7 cellular contexts compared by ENCODE assay signal in genomic region chr21:6436971-6437833, GRCh38.
A peak's percentile ranks its signal among the peaks of the same experiment; 100 is the strongest.
DNase-seq lines count a peak whose midpoint lies in the region; ATAC-seq and TF ChIP-seq lines count a peak whose summit lies in the region.
"Not testable (repeated sequence)": the region's sequence is repeated elsewhere in the genome, so short reads cannot be mapped to it uniquely, and the experiment has no call there.

No MANE protein-coding gene starts in this region.

- H3K9me3 Mint-ChIP-seq in activated CD4-positive, alpha-beta T cell treated with anti-CD3 and anti-CD28 coated beads for 36 hours (ENCODE audit: low read depth); activated naive CD8-positive, alpha-beta T cell (ENCODE audit: low read depth); naive thymus-derived CD8-positive, alpha-beta T cell: not testable (repeated sequence)

- H3K27me3 ChIP-seq in OCI-LY1 (ENCODE audit: insufficient read depth, low read length); foreskin keratinocyte; left lung: not testable (repeated sequence)

- peak; percentile 64 for ATAC-seq in activated CD4-positive, alpha-beta T cell treated with anti-CD3 and anti-CD28 coated beads for 36 hours
- ATAC-seq in foreskin keratinocyte (peak; percentile 8), left lung (peak; percentile 89)
- ATAC-seq in naive thymus-derived CD8-positive, alpha-beta T cell = peak; percentile 55 to 79
- ATAC-seq in stimulated activated naive CD8-positive, alpha-beta T cell treated with anti-CD3 and anti-CD28 coated beads, Interleukin-15, Interleukin-2, amounts not matched to agents 100 U/mL and 50 U/mL, for 24 hours = peak; percentile 55

- not testable (repeated sequence) for H3K4me1 Mint-ChIP-seq in activated CD4-positive, alpha-beta T cell treated with anti-CD3 and anti-CD28 coated beads for 36 hours; activated naive CD8-positive, alpha-beta T cell (ENCODE audit: low read depth); naive thymus-derived CD8-positive, alpha-beta T cell

- TF ChIP-seq CTCF in OCI-LY1 (IDR thresholded peaks at IDR 0.05; ENCODE audit: low read length); foreskin keratinocyte (conservative IDR thresholded peaks at IDR 0.05); left lung (IDR thresholded peaks at IDR 0.05): not testable (repeated sequence)

- H3K4me1 ChIP-seq in OCI-LY1 (ENCODE audit: insufficient read depth, low read length, severe bottlenecking) = peaks cover 14% of the 10 kb centered on the region
- not testable (repeated sequence) for H3K4me1 ChIP-seq in foreskin keratinocyte, left lung

- H3K4me3 ChIP-seq in OCI-LY1 (ENCODE audit: low read depth, low read length, poor library complexity, severe bottlenecking); left lung: not testable (repeated sequence)

- peak; percentile 7 for DNase-seq in activated CD4-positive, alpha-beta T cell treated with anti-CD3 and anti-CD28 coated beads for 36 hours
- DNase-seq in foreskin keratinocyte; left lung; stimulated activated naive CD8-positive, alpha-beta T cell treated with anti-CD3 and anti-CD28 coated beads, Interleukin-15, Interleukin-2, amounts not matched to agents 100 U/mL and 50 U/mL, for 24 hours: not testable (repeated sequence)
- peak in 1 of 10 donors; percentile 56 for DNase-seq in naive thymus-derived CD8-positive, alpha-beta T cell

- not testable (repeated sequence) for H3K36me3 ChIP-seq in OCI-LY1 (ENCODE audit: insufficient read depth, low read length); left lung

- H4K20me1 ChIP-seq in OCI-LY1 (ENCODE audit: insufficient read depth, low read length) = not testable (repeated sequence)

- H3K9ac ChIP-seq in OCI-LY1 (ENCODE audit: low read length) = not testable (repeated sequence)

- CTCF ChIA-PET in activated CD4-positive, alpha-beta T cell treated with anti-CD3 and anti-CD28 coated beads for 36 hours (lab: Charles Lee) = not testable (repeated sequence)

- not testable (repeated sequence) for H3K36me3 Mint-ChIP-seq in activated CD4-positive, alpha-beta T cell treated with anti-CD3 and anti-CD28 coated beads for 36 hours (ENCODE audit: low read depth); activated naive CD8-positive, alpha-beta T cell; naive thymus-derived CD8-positive, alpha-beta T cell

- peak overlapping the region; percentile 81 for H3K27ac ChIP-seq in OCI-LY1 (ENCODE audit: low read depth, low read length, poor library complexity, severe bottlenecking)
- H3K27ac ChIP-seq in foreskin keratinocyte, left lung: not testable (repeated sequence)

- H3K27me3 Mint-ChIP-seq in activated CD4-positive, alpha-beta T cell treated with anti-CD3 and anti-CD28 coated beads for 36 hours; activated naive CD8-positive, alpha-beta T cell; naive thymus-derived CD8-positive, alpha-beta T cell: not testable (repeated sequence)

- POLR2A ChIA-PET in activated CD4-positive, alpha-beta T cell treated with anti-CD3 and anti-CD28 coated beads for 36 hours (lab: Charles Lee); naive thymus-derived CD8-positive, alpha-beta T cell (lab: Charles Lee): not testable (repeated sequence)

- not testable (repeated sequence) for H3K9me2 ChIP-seq in OCI-LY1 (ENCODE audit: low read depth, low read length)

- H2AFZ ChIP-seq in OCI-LY1 (ENCODE audit: low read length) = not testable (repeated sequence)

- peak overlapping the region; percentile 65 for H3K27ac Mint-ChIP-seq in activated CD4-positive, alpha-beta T cell treated with anti-CD3 and anti-CD28 coated beads for 36 hours
- H3K27ac Mint-ChIP-seq in activated naive CD8-positive, alpha-beta T cell = peak overlapping the region; percentile 22
- peak overlapping the region in 5 of 10 donors; percentile 48 to 92 (median 71) for H3K27ac Mint-ChIP-seq in naive thymus-derived CD8-positive, alpha-beta T cell

- not testable (repeated sequence) for H3F3A ChIP-seq in OCI-LY1 (ENCODE audit: insufficient read depth, low read length)

- not testable (repeated sequence) for H3K4me2 ChIP-seq in OCI-LY1 (ENCODE audit: low read length)

- not testable (repeated sequence) for H3K4me3 Mint-ChIP-seq in activated CD4-positive, alpha-beta T cell treated with anti-CD3 and anti-CD28 coated beads for 36 hours
- peak overlapping the region; percentile 35 for H3K4me3 Mint-ChIP-seq in activated naive CD8-positive, alpha-beta T cell
- peak overlapping the region in 4 of 10 donors; percentile 46 to 84 (median 72) for H3K4me3 Mint-ChIP-seq in naive thymus-derived CD8-positive, alpha-beta T cell

- intact Hi-C loops in activated CD4-positive, alpha-beta T cell treated with anti-CD3 and anti-CD28 coated beads for 36 hours (cut with DNase I, micrococcal nuclease); left lung (cut with DNase I): not testable (repeated sequence)

- H3K79me2 ChIP-seq in OCI-LY1 (ENCODE audit: insufficient read depth, low read length) = not testable (repeated sequence)

- not testable (repeated sequence) for H3K9me3 ChIP-seq in OCI-LY1 (ENCODE audit: low read length); left lung

Comparison
In these comparisons a context has a peak if more than half of its experiments do, and no peak if none do; other contexts are left out.
1. ATAC-seq: peak in every context shown above with its lines; median percentile 89 in left lung; 67 in naive thymus-derived CD8-positive, alpha-beta T cell; 64 in activated CD4-positive, alpha-beta T cell treated with anti-CD3 and anti-CD28 coated beads for 36 hours; 55 in stimulated activated naive CD8-positive, alpha-beta T cell treated with anti-CD3 and anti-CD28 coated beads, Interleukin-15, Interleukin-2, amounts not matched to agents 100 U/mL and 50 U/mL, for 24 hours; 8 in foreskin keratinocyte.